1 cellular context compared by ENCODE assay signal in the genomic region with DNA sequence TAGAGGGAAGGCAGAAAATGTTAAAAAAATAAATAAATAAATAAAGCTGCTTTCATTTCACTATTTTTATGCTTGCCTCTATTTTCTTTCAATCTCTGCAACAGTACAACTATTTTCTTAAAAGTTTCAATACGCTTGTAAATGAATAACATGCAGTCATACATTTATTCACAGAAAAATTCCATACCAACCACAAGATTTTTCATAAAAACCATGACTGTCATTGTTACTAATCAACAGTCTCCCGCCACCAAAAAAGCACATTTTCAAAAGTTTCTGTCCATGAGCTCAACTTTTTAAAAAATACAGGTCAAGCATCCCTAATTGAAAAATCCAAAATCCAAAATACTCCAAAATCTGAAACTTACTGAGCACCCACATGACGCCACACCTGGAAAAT.
TF ChIP-seq lines count a peak whose summit lies in the region.

No MANE protein-coding gene starts in this region.

TF ChIP-seq in H1, 55 proteins besides CTCF, POLR2A, EP300 and RAD21:
- TF ChIP-seq, protein P1, sequence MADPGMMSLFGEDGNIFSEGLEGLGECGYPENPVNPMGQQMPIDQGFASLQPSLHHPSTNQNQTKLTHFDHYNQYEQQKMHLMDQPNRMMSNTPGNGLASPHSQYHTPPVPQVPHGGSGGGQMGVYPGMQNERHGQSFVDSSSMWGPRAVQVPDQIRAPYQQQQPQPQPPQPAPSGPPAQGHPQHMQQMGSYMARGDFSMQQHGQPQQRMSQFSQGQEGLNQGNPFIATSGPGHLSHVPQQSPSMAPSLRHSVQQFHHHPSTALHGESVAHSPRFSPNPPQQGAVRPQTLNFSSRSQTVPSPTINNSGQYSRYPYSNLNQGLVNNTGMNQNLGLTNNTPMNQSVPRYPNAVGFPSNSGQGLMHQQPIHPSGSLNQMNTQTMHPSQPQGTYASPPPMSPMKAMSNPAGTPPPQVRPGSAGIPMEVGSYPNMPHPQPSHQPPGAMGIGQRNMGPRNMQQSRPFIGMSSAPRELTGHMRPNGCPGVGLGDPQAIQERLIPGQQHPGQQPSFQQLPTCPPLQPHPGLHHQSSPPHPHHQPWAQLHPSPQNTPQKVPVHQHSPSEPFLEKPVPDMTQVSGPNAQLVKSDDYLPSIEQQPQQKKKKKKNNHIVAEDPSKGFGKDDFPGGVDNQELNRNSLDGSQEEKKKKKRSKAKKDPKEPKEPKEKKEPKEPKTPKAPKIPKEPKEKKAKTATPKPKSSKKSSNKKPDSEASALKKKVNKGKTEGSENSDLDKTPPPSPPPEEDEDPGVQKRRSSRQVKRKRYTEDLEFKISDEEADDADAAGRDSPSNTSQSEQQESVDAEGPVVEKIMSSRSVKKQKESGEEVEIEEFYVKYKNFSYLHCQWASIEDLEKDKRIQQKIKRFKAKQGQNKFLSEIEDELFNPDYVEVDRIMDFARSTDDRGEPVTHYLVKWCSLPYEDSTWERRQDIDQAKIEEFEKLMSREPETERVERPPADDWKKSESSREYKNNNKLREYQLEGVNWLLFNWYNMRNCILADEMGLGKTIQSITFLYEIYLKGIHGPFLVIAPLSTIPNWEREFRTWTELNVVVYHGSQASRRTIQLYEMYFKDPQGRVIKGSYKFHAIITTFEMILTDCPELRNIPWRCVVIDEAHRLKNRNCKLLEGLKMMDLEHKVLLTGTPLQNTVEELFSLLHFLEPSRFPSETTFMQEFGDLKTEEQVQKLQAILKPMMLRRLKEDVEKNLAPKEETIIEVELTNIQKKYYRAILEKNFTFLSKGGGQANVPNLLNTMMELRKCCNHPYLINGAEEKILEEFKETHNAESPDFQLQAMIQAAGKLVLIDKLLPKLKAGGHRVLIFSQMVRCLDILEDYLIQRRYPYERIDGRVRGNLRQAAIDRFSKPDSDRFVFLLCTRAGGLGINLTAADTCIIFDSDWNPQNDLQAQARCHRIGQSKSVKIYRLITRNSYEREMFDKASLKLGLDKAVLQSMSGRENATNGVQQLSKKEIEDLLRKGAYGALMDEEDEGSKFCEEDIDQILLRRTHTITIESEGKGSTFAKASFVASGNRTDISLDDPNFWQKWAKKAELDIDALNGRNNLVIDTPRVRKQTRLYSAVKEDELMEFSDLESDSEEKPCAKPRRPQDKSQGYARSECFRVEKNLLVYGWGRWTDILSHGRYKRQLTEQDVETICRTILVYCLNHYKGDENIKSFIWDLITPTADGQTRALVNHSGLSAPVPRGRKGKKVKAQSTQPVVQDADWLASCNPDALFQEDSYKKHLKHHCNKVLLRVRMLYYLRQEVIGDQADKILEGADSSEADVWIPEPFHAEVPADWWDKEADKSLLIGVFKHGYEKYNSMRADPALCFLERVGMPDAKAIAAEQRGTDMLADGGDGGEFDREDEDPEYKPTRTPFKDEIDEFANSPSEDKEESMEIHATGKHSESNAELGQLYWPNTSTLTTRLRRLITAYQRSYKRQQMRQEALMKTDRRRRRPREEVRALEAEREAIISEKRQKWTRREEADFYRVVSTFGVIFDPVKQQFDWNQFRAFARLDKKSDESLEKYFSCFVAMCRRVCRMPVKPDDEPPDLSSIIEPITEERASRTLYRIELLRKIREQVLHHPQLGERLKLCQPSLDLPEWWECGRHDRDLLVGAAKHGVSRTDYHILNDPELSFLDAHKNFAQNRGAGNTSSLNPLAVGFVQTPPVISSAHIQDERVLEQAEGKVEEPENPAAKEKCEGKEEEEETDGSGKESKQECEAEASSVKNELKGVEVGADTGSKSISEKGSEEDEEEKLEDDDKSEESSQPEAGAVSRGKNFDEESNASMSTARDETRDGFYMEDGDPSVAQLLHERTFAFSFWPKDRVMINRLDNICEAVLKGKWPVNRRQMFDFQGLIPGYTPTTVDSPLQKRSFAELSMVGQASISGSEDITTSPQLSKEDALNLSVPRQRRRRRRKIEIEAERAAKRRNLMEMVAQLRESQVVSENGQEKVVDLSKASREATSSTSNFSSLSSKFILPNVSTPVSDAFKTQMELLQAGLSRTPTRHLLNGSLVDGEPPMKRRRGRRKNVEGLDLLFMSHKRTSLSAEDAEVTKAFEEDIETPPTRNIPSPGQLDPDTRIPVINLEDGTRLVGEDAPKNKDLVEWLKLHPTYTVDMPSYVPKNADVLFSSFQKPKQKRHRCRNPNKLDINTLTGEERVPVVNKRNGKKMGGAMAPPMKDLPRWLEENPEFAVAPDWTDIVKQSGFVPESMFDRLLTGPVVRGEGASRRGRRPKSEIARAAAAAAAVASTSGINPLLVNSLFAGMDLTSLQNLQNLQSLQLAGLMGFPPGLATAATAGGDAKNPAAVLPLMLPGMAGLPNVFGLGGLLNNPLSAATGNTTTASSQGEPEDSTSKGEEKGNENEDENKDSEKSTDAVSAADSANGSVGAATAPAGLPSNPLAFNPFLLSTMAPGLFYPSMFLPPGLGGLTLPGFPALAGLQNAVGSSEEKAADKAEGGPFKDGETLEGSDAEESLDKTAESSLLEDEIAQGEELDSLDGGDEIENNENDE (IDR thresholded peaks at IDR 0.05; ENCODE audit: insufficient replicate concordance, low read length), result no peak
- TF ChIP-seq GABPA (IDR thresholded peaks at IDR 0.05; ENCODE audit: borderline replicate concordance, insufficient read depth, low read length) (no peak), ASH2L (IDR thresholded peaks at IDR 0.05; ENCODE audit: low read length) (no peak), BCL11A (IDR thresholded peaks at IDR 0.05; ENCODE audit: low read depth in 2 of 2, low read length in 2 of 2) (no peak), JUN (IDR thresholded peaks at IDR 0.05; ENCODE audit: low read depth, low read length) (no peak), CHD2 (IDR thresholded peaks at IDR 0.05; ENCODE audit: low read length) (no peak), KDM4A (IDR thresholded peaks at IDR 0.05; ENCODE audit: low read depth, low read length, severe bottlenecking) (no peak), CTBP2 (IDR thresholded peaks at IDR 0.05; ENCODE audit: borderline replicate concordance, insufficient read depth, insufficient read length, low read length) (no peak), ZNF274 (IDR thresholded peaks at IDR 0.05; ENCODE audit: borderline replicate concordance, extremely low read depth, low read length) (no peak), POU5F1 (IDR thresholded peaks at IDR 0.05; ENCODE audit: low read depth, low read length) (no peak), TAF7 (optimal IDR thresholded peaks at IDR 0.05; ENCODE audit: borderline replicate concordance, low read depth, low read length) (no peak), YY1 (IDR thresholded peaks at IDR 0.05; ENCODE audit: low read depth, low read length) (no peak)
- TF ChIP-seq, protein P2, sequence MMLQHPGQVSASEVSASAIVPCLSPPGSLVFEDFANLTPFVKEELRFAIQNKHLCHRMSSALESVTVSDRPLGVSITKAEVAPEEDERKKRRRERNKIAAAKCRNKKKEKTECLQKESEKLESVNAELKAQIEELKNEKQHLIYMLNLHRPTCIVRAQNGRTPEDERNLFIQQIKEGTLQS (IDR thresholded peaks at IDR 0.05; ENCODE audit: insufficient read depth, low read depth, low read length), result no peak
TF ChIP-seq in H1: peak in this region for 0.
